In genomic region chr7:158279539-158280466, GRCh38 we compare ENCODE assay signal across 17 cellular contexts.
"Had no signal": no experiment of that assay in that cellular context is flagged by ENCODE, and none has a peak within 500 bp of the region (broad histone marks: within the 10 kb centered on the region; RNA-seq: fewer than 3 reads in every experiment).

No MANE protein-coding gene starts in this region.

- H3K4me1 Mint-ChIP-seq: activated naive CD4-positive, alpha-beta T cell treated with anti-CD3 and anti-CD28 coated beads, Interleukin-2, amount 50 U/mL, for 24 hours; activated T-helper 17 cell treated with anti-CD3 and anti-CD28 coated beads, Interleukin-2, amount 50 U/mL, for 72 hours; memory B cell; naive thymus-derived CD8-positive, alpha-beta T cell; stimulated activated naive B cell treated with anti-CD40 and anti-IgM and Interleukin-4, amounts not matched to agents 10 μg/mL and 1 μg/mL and 100 μg/mL, for 72 hours had no signal

- H3K27me3 ChIP-seq: body of pancreas, colonic mucosa, SJSA1, transverse colon had no signal

- ATAC-seq: activated CD4-positive, CD25-positive, alpha-beta regulatory T cell treated with anti-CD3 and anti-CD28 coated beads, Interleukin-2, amount 50 U/mL, for 24 hours; activated T-helper 17 cell treated with anti-CD3 and anti-CD28 coated beads, Interleukin-2, amount 50 U/mL, for 72 hours; body of pancreas; left colon; naive thymus-derived CD8-positive, alpha-beta T cell; stimulated activated naive B cell treated with anti-CD40 and anti-IgM and Interleukin-4, amounts not matched to agents 10 μg/mL and 1 μg/mL and 100 μg/mL, for 72 hours had no signal

- H3K9me3 ChIP-seq: body of pancreas, colonic mucosa, esophagus squamous epithelium, transverse colon had no signal

- H3K4me1 ChIP-seq: body of pancreas, colonic mucosa, SJSA1, transverse colon had no signal

- H3K27ac ChIP-seq: body of pancreas, colonic mucosa, esophagus squamous epithelium, SJSA1, transverse colon had no signal

- H3K36me3 Mint-ChIP-seq: activated naive CD4-positive, alpha-beta T cell treated with anti-CD3 and anti-CD28 coated beads, Interleukin-2, amount 50 U/mL, for 24 hours; memory B cell; naive thymus-derived CD8-positive, alpha-beta T cell; stimulated activated naive B cell treated with anti-CD40 and anti-IgM and Interleukin-4, amounts not matched to agents 10 μg/mL and 1 μg/mL and 100 μg/mL, for 72 hours had no signal

- H3K4me3 ChIP-seq: body of pancreas, colonic mucosa, esophagus squamous epithelium, SJSA1, transverse colon had no signal

- H3K27ac Mint-ChIP-seq: activated naive CD4-positive, alpha-beta T cell treated with anti-CD3 and anti-CD28 coated beads, Interleukin-2, amount 50 U/mL, for 24 hours; activated T-helper 17 cell treated with anti-CD3 and anti-CD28 coated beads, Interleukin-2, amount 50 U/mL, for 72 hours; memory B cell; naive thymus-derived CD8-positive, alpha-beta T cell; stimulated activated naive B cell treated with anti-CD40 and anti-IgM and Interleukin-4, amounts not matched to agents 10 μg/mL and 1 μg/mL and 100 μg/mL, for 72 hours had no signal

- H3K4me3 Mint-ChIP-seq: activated naive CD4-positive, alpha-beta T cell treated with anti-CD3 and anti-CD28 coated beads, Interleukin-2, amount 50 U/mL, for 24 hours; activated T-helper 17 cell treated with anti-CD3 and anti-CD28 coated beads, Interleukin-2, amount 50 U/mL, for 72 hours; memory B cell; naive thymus-derived CD8-positive, alpha-beta T cell; stimulated activated naive B cell treated with anti-CD40 and anti-IgM and Interleukin-4, amounts not matched to agents 10 μg/mL and 1 μg/mL and 100 μg/mL, for 72 hours had no signal

- H3K9me3 Mint-ChIP-seq: activated naive CD4-positive, alpha-beta T cell treated with anti-CD3 and anti-CD28 coated beads, Interleukin-2, amount 50 U/mL, for 24 hours; activated T-helper 17 cell treated with anti-CD3 and anti-CD28 coated beads, Interleukin-2, amount 50 U/mL, for 72 hours; memory B cell; naive thymus-derived CD8-positive, alpha-beta T cell had no signal

- DNase-seq: amniotic stem cell; central memory CD4-positive, alpha-beta T cell; colonic mucosa; effector CD4-positive, alpha-beta T cell; esophagus squamous epithelium; glutamatergic neuron; naive thymus-derived CD8-positive, alpha-beta T cell; stimulated activated CD4-positive, alpha-beta T cell treated with anti-CD3 and anti-CD28 coated beads, Interleukin-4, amount 100 ng/mL, for 1 hour; stimulated activated naive B cell treated with anti-CD40 and anti-IgM and Interleukin-4, amounts not matched to agents 10 μg/mL and 1 μg/mL and 100 μg/mL, for 72 hours; transverse colon had no signal

- H3K27me3 Mint-ChIP-seq: activated naive CD4-positive, alpha-beta T cell treated with anti-CD3 and anti-CD28 coated beads, Interleukin-2, amount 50 U/mL, for 24 hours; activated T-helper 17 cell treated with anti-CD3 and anti-CD28 coated beads, Interleukin-2, amount 50 U/mL, for 72 hours; memory B cell; naive thymus-derived CD8-positive, alpha-beta T cell; stimulated activated naive B cell treated with anti-CD40 and anti-IgM and Interleukin-4, amounts not matched to agents 10 μg/mL and 1 μg/mL and 100 μg/mL, for 72 hours had no signal

- H3K36me3 ChIP-seq: colonic mucosa, esophagus squamous epithelium, SJSA1, transverse colon had no signal
